8 cellular contexts compared by ENCODE assay signal in the genomic region with DNA sequence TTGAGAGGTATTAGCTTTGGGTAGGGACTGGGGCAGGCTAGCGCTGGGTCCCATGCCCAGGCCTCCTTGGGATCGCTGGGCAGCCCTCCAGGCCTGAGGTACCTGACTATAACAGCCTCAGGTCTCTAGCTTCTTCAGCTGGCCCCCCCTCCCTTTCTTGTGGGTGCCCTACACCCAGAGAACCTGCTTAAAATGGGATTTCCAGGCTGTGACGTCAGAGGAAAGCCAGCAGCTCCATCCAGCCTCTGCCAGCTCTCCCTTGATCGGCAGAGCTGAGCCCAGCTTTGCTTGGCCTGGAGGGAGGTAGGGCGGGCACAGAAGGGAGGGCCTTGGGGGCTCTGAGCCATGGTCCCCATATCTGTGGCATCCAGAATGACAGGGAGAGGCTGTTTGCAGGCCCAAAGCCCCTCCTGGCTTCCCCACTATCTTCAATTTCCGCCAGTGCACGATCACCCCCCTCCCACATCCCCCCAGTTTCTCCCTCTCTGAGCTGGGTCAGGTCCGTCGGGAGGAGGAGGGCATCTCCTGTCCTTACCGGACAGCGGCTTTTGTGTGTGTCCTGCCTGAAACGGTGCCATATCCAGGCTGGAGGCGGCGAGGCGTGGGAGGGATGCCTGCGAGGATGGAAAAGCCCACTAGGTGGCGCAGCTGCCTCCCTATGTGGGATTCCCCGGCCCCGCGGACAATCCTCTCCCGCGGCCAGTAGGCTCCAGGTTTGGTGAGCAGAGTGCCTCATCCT. TPM values are rescaled to one million over a fixed set of nuclear protein-coding genes. Genes with fewer than 3 reads are reported as not detected.
A peak's percentile ranks its signal among the peaks of the same experiment; 100 is the strongest.
DNase-seq lines count a peak whose midpoint lies in the region; ATAC-seq and TF ChIP-seq lines count a peak whose summit lies in the region.

No MANE protein-coding gene starts in this region.

- peaks cover 6% of the 10 kb centered on the region for H3K4me1 Mint-ChIP-seq in activated B cell treated with CpG ODN at 0.5 μM for 24 hours

- no peaks in the 10 kb centered on the region for H3K9me3 ChIP-seq in breast epithelium

- peak overlapping the region in 1 of 2 donors; percentile 8 for H3K27ac ChIP-seq in breast epithelium

- no peaks in the 10 kb centered on the region for H3K36me3 Mint-ChIP-seq in activated B cell treated with CpG ODN at 0.5 μM for 24 hours (ENCODE audit: low read depth)

- CTCF ChIA-PET in activated B cell treated with CpG ODN at 0.5 μM for 24 hours (lab: Charles Lee): interaction anchor here (0.6 to 5.0 kb wide), 11 partner anchors 10 to 282 kb away, joined by 3 to 76 read pairs (median 6); no protein-coding TSS in a partner anchor

- H3K36me3 ChIP-seq in GM06990 (ENCODE audit: control insufficient read depth, insufficient read depth, low read length) (no peaks in the 10 kb centered on the region), breast epithelium (no peaks in the 10 kb centered on the region)

- peaks cover 4% of the 10 kb centered on the region for H3K27me3 Mint-ChIP-seq in activated B cell treated with CpG ODN at 0.5 μM for 24 hours

- DNase-seq in GM06990 (ENCODE audit: extremely low read depth, insufficient read length) (peak; percentile 74), NCI-H2196 (lab: John Stamatoyannopoulos, UW; ENCODE audit: unreplicated experiment) (peak; percentile 94), activated B cell treated with CpG ODN at 0.5 μM for 24 hours (peak; percentile 75), breast epithelium (ENCODE audit: low spot score in 2 of 2) (peak; percentile 82 to 95), iris pigment epithelial cell (ENCODE audit: low read depth) (peak; percentile 74)
- DNase-seq in stimulated activated CD4-positive, alpha-beta T cell treated with anti-CD3 and anti-CD28 coated beads, Interleukin-15, amount 100 ng/mL, for 1 hour (ENCODE audit: low read depth in 1 of 2, low spot score in 1 of 2): peak; percentile 47 to 71

- H3K9me3 Mint-ChIP-seq in activated B cell treated with CpG ODN at 0.5 μM for 24 hours: no peaks in the 10 kb centered on the region

- no peak overlapping the region for H3K4me3 Mint-ChIP-seq in activated B cell treated with CpG ODN at 0.5 μM for 24 hours

- TF ChIP-seq CTCF in GM06990 (IDR thresholded peaks at IDR 0.05; ENCODE audit: insufficient read depth, low read length, poor library complexity, severe bottlenecking) (peak; percentile 96), activated B cell treated with CpG ODN at 0.5 μM for 24 hours (IDR thresholded peaks at IDR 0.05) (peak; percentile 59), breast epithelium (IDR thresholded peaks at IDR 0.05) (peak; percentile 91 to 98 (median 96))

- intact Hi-C loops in activated B cell treated with CpG ODN at 0.5 μM for 24 hours (cut with micrococcal nuclease): loop anchor here (1.0 kb wide), 3 partner anchors 15 to 99 kb away; no protein-coding TSS in a partner anchor
- intact Hi-C loops in breast epithelium (cut with DNase I; ENCODE audit: low total_unique reads): loop anchor here (1.0 kb wide), 1 partner anchor 42 kb away; no protein-coding TSS in a partner anchor

- peaks cover 0 to 3% of the 10 kb centered on the region in 2 donors for H3K4me1 ChIP-seq in breast epithelium

- H3K27me3 ChIP-seq in GM06990 (replicated peaks; ENCODE audit: control insufficient read depth, insufficient read depth, low read length) (no peaks in the 10 kb centered on the region), breast epithelium (no peaks in the 10 kb centered on the region)

- no peak for TF ChIP-seq POLR2A in breast epithelium (IDR thresholded peaks at IDR 0.05)

- ATAC-seq in HG02798 (IDR thresholded peaks at IDR 0.05; ENCODE audit: poor library complexity, unreplicated experiment): peak; percentile 78
- peak; percentile 98 for ATAC-seq in activated B cell treated with CpG ODN at 0.5 μM for 24 hours (ENCODE audit: low read depth)
- ATAC-seq in GM21360 (IDR thresholded peaks at IDR 0.05; ENCODE audit: unreplicated experiment): no peak

- no peak overlapping the region for H3K27ac Mint-ChIP-seq in activated B cell treated with CpG ODN at 0.5 μM for 24 hours

- no peak overlapping the region; the same call in 1 of the 2 replicates for H3K4me3 ChIP-seq in GM06990 (replicated peaks; ENCODE audit: low read depth, low read length)
- peak overlapping the region in 2 of 3 donors; percentile 13 to 41 for H3K4me3 ChIP-seq in breast epithelium

- POLR2A ChIA-PET in activated B cell treated with CpG ODN at 0.5 μM for 24 hours (lab: Charles Lee): interaction anchor here (0.8 to 2.8 kb wide), 2 partner anchors 15 to 53 kb away, joined by 3 to 14 read pairs; partner anchors contain the start of gene EGR1

RNA-seq across cellular contexts. Expression of gene REEP2, which starts 10.8 kb away (rescaled TPM):
- 0.42 TPM in 1 of 2 replicates, not detected in the other for total RNA-seq in activated B cell treated with CpG ODN at 0.5 μM for 24 hours
- 1 to 10 TPM in 1 of 3 donors, under 1 TPM in 2; 0.88 to 2.7 (median 0.98) TPM for total RNA-seq in breast epithelium

RNA-seq across cellular contexts. Expression of gene EGR1, which starts 15.6 kb away (rescaled TPM):
- total RNA-seq in activated B cell treated with CpG ODN at 0.5 μM for 24 hours: 10.9 and 14.2 TPM in 2 replicates
- total RNA-seq in breast epithelium: 10 to 100 TPM; 11.8 to 61.0 (median 18.4) TPM
